In the genomic region with DNA sequence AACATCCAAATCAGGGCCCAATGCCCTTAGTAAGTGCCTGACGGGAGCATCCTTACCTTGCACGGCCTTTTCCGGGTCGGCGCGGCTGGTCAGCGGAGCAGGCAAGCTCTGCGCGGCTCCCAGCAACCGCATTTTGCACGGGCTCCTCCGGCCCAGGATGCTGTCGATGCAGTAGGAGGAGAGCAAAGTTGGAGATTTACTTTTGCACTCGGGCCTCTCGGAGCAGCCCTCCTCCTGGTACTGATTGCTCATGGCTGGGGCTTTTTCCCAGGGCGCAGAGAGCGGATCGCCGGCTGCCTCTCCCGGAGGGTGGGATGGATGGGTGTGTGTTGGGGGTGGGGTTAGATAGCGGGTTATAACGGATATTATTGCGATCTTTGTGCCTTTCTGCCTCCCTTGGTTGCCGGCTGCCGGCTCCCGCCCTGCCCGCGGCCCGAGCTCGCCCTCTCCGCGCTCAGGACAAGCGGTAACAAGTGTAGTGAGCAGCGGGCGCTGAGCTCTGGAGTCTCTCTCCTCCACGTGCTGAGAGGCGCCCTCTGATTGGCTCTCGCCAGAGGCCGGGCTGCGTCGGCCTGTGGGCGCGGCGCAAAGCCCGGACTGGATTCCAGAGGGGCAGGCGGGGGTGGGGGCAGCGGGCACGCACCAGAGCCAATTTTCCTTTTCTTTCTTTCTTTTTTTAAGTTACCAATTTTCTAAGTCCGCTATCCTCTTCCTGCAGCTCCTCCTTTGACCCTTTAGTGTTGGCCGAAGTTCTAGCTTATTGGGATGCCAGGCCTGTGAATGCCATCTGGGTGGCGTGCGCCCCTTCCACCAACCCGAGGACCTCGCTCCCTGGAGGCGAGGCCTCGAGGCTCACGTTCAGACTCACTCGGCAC, we compare ENCODE assay signal across 8 cellular contexts. TPM values are rescaled to one million over a fixed set of nuclear protein-coding genes. Genes with fewer than 3 reads are reported as not detected.
DNase-seq lines count a peak whose midpoint lies in the region; ATAC-seq and TF ChIP-seq lines count a peak whose summit lies in the region.

A gene (minus strand): TSS at position 480 of the 875 bp plus-strand sequence. CDS start 228 bp downstream, at position 252.

- H2AK5ac ChIP-seq in mesendoderm (ENCODE audit: low read length) = no peak within 1 kb of the TSS

- DNase-seq in A673 (ENCODE audit: low spot score) = peak; percentile 91
- peak; percentile 94 for DNase-seq in NCI-H2227 (lab: John Stamatoyannopoulos, UW; ENCODE audit: unreplicated experiment)
- peak; percentile 94 for DNase-seq in ecto neural progenitor cell (ENCODE audit: low spot score)
- DNase-seq in mesendoderm = peak; percentile 89

- H3K9ac ChIP-seq in mesendoderm (ENCODE audit: low read length) = no peak within 1 kb of the TSS

- H3K79me2 ChIP-seq in mesendoderm (ENCODE audit: control insufficient read depth, insufficient read depth, low read length) = no peaks in the 10 kb centered on the region

- H3K27me3 ChIP-seq in A673 (replicated peaks; ENCODE audit: insufficient read depth, low read depth, low read length, poor library complexity) (no peaks in the 10 kb centered on the region), mesendoderm (ENCODE audit: insufficient read depth, low read length, poor library complexity) (peaks cover 50% of the 10 kb centered on the region)

- BruUV-seq in A673 (replicated peaks; lab: Mats Ljungman, UMichigan) = TSS peak; percentile 77

- CTCF ChIA-PET in A673 (lab: Charles Lee) = no interaction called here

- H3K9me3 ChIP-seq in A673 (ENCODE audit: low read depth, low read length, poor library complexity, severe bottlenecking) = no peaks in the 10 kb centered on the region

- WGBS in mesendoderm (ENCODE audit: extremely low coverage, insufficient coverage, low lambda C conversion rate) = no CpG with 5 or more reads among the region's 58 CpGs

- no peak within 1 kb of the TSS for H4K8ac ChIP-seq in mesendoderm (ENCODE audit: low read depth, low read length)

- no peak within 1 kb of the TSS for H3K23ac ChIP-seq in mesendoderm (ENCODE audit: low read length)

- H2BK15ac ChIP-seq in mesendoderm (replicated peaks; ENCODE audit: low read depth) = no peak within 1 kb of the TSS

- no peak within 1 kb of the TSS for H4K5ac ChIP-seq in mesendoderm (ENCODE audit: low read length)

- H2BK5ac ChIP-seq in mesendoderm (ENCODE audit: low read length) = no peak within 1 kb of the TSS

- H3K4me2 ChIP-seq in mesendoderm (ENCODE audit: low read length) = no peak within 1 kb of the TSS

- peaks cover 31% of the 10 kb centered on the region for H3K4me1 ChIP-seq in A673 (ENCODE audit: insufficient read depth, low read length, poor library complexity, severe bottlenecking)
- H3K4me1 ChIP-seq in mesendoderm (ENCODE audit: control insufficient read depth, low read depth, low read length) = no peaks in the 10 kb centered on the region

- no peak within 1 kb of the TSS for H3K56ac ChIP-seq in mesendoderm (ENCODE audit: low read length)

- POLR2A ChIA-PET in A673 (lab: Charles Lee; ENCODE audit: low non-redundant PET) = interaction anchor here (0.6 kb wide), 1 partner anchor 128 kb away, joined by 4 read pairs; no protein-coding TSS in a partner anchor

- H3K4me3 ChIP-seq in A673 (ENCODE audit: low read depth, low read length, poor library complexity, severe bottlenecking) (peak within 1 kb of the TSS; percentile 59), mesendoderm (ENCODE audit: low read length) (no peak within 1 kb of the TSS)

- no peak within 1 kb of the TSS for H3K18ac ChIP-seq in mesendoderm (ENCODE audit: low read length)

- peaks cover 15% of the 10 kb centered on the region for H3K36me3 ChIP-seq in A673 (ENCODE audit: insufficient read depth, low read length, poor library complexity, severe bottlenecking)
- H3K36me3 ChIP-seq in mesendoderm (ENCODE audit: control insufficient read depth, insufficient read depth, low read length) = no peaks in the 10 kb centered on the region

- H3K27ac ChIP-seq in A673 (ENCODE audit: low read depth, low read length, poor library complexity, severe bottlenecking) = peak within 1 kb of the TSS; percentile 66
- H3K27ac ChIP-seq in mesendoderm (ENCODE audit: low read depth, low read length) = no peak within 1 kb of the TSS

- H3K79me1 ChIP-seq in mesendoderm (ENCODE audit: low read length) = no peaks in the 10 kb centered on the region

- H2BK120ac ChIP-seq in mesendoderm (ENCODE audit: low read depth, low read length) = no peak within 1 kb of the TSS

- intact Hi-C loops in A673 (cut with micrococcal nuclease; ENCODE audit: unreplicated experiment) = loop anchor here (2.0 to 10.0 kb wide), 4 partner anchors 37 to 269 kb away; no protein-coding TSS in a partner anchor

- H3K4ac ChIP-seq in mesendoderm (ENCODE audit: low read depth, low read length) = no peak within 1 kb of the TSS

- ATAC-seq in GM18868 (IDR thresholded peaks at IDR 0.05; ENCODE audit: unreplicated experiment) (peak; percentile 58), GM21526 (IDR thresholded peaks at IDR 0.05; ENCODE audit: low FRiP score, unreplicated experiment) (no peak), HG02840 (IDR thresholded peaks at IDR 0.05; ENCODE audit: low FRiP score, unreplicated experiment) (no peak), HG03139 (IDR thresholded peaks at IDR 0.05; ENCODE audit: unreplicated experiment) (no peak)

- TF ChIP-seq CTCF in A673 (conservative IDR thresholded peaks at IDR 0.05; ENCODE audit: low read depth, low read length) = no peak

RNA-seq across cellular contexts. Expression of the gene that starts here (rescaled TPM):
- total RNA-seq in A673 (2021) = 32.0 and 44.4 TPM in 2 replicates
- polyA plus RNA-seq in mesendoderm (2013, experiment 1 of 2) = 0.04 TPM
- 0.01 TPM for polyA plus RNA-seq in mesendoderm (2013, experiment 2 of 2)
